In genomic region chr3:132203889-132204596, GRCh38 we compare ENCODE assay signal across 9 cellular contexts.
"Had no signal": no experiment of that assay in that cellular context is flagged by ENCODE, and none has a peak within 500 bp of the region (broad histone marks: within the 10 kb centered on the region; RNA-seq: fewer than 3 reads in every experiment).

No MANE protein-coding gene starts in this region.

- DNase-seq: GM23248, GOT3, H7, H9, HCEC 1CT, HFFc6 had no signal

- H3K4me1 ChIP-seq: HAP-1 had no signal

- H3K4me3 Mint-ChIP-seq: GM23338, H9, HFFc6 had no signal

- H3K27ac Mint-ChIP-seq: GM23338, H9, HFFc6 had no signal

- H3K9ac ChIP-seq: GM23248 had no signal

- ATAC-seq: GM23338, HCT116 had no signal

- H3K36me3 ChIP-seq: HAP-1 had no signal

- H3K4me3 ChIP-seq: GM23248, GM23338, HAP-1 had no signal

- H3K9me3 ChIP-seq: HAP-1 had no signal

- H3K27ac ChIP-seq: GM23248 had no signal

- H3K9me3 Mint-ChIP-seq: GM23338, H9, HFFc6 had no signal
